ENCODE assay signal across 28 cellular contexts in genomic region chr19:54319049-54319448, GRCh38. TPM values are rescaled to one million over a fixed set of nuclear protein-coding genes. Genes with fewer than 3 reads are reported as not detected.
DNase-seq lines count a peak whose midpoint lies in the region; ATAC-seq and TF ChIP-seq lines count a peak whose summit lies in the region.
"Had no signal": no experiment of that assay in that cellular context is flagged by ENCODE, and none has a peak within 500 bp of the region (broad histone marks: within the 10 kb centered on the region; RNA-seq: fewer than 3 reads in every experiment).

No MANE protein-coding gene starts in this region.

- intact Hi-C loops in activated T-helper 1 cell treated with anti-CD3 and anti-CD28 coated beads, Interleukin-12 subunit alpha, Interleukin-12 subunit beta, Interleukin-2, Interleukin-4 antibody, amounts not matched to agents 30 ng/mL and 10 ng/mL and 1 ng/mL, durations not matched to agents 14 hours and 24 hours and 36 hours (cut with micrococcal nuclease): no loop called here
- intact Hi-C loops in CD8-positive, alpha-beta T cell (cut with DNase I, micrococcal nuclease): no loop called here
- intact Hi-C loops in cardiac septum (cut with DNase I): no loop called here

- no peaks in the 10 kb centered on the region for H3K9me3 Mint-ChIP-seq in activated T-helper 1 cell treated with anti-CD3 and anti-CD28 coated beads, Interleukin-12 subunit alpha, Interleukin-12 subunit beta, Interleukin-2, Interleukin-4 antibody, amounts not matched to agents 30 ng/mL and 10 ng/mL and 1 ng/mL, durations not matched to agents 14 hours and 24 hours and 36 hours
- H3K9me3 Mint-ChIP-seq in CD8-positive, alpha-beta T cell: no peaks in the 10 kb centered on the region
- H3K9me3 Mint-ChIP-seq: activated CD4-positive, alpha-beta memory T cell treated with anti-CD3 and anti-CD28 coated beads for 36 hours; activated T-cell treated with anti-CD3 and anti-CD28 coated beads, Interleukin-2, amount 50 U/mL, for 24 hours; CD4-positive, alpha-beta memory T cell; T-helper 1 cell treated with Interleukin-12 subunit alpha and Interleukin-12 subunit beta and Interleukin-4 antibody, amounts not matched to agents 30 μg/mL and 1 μg/mL, for 36 hours had no signal

- H3K4me3 Mint-ChIP-seq in activated T-helper 1 cell treated with anti-CD3 and anti-CD28 coated beads, Interleukin-12 subunit alpha, Interleukin-12 subunit beta, Interleukin-2, Interleukin-4 antibody, amounts not matched to agents 30 ng/mL and 10 ng/mL and 1 ng/mL, durations not matched to agents 14 hours and 24 hours and 36 hours: no peak overlapping the region
- no peak overlapping the region for H3K4me3 Mint-ChIP-seq in CD8-positive, alpha-beta T cell
- H3K4me3 Mint-ChIP-seq: activated CD4-positive, alpha-beta memory T cell treated with anti-CD3 and anti-CD28 coated beads for 36 hours; activated T-cell treated with anti-CD3 and anti-CD28 coated beads, Interleukin-2, amount 50 U/mL, for 24 hours; CD4-positive, alpha-beta memory T cell; T-helper 1 cell treated with Interleukin-12 subunit alpha and Interleukin-12 subunit beta and Interleukin-4 antibody, amounts not matched to agents 30 μg/mL and 1 μg/mL, for 36 hours had no signal

- H3K9me2 ChIP-seq in DOHH2 (replicated peaks; ENCODE audit: control insufficient read depth, low read length): no peaks in the 10 kb centered on the region

- no peak for ATAC-seq in GM21737 (IDR thresholded peaks at IDR 0.05; ENCODE audit: unreplicated experiment)
- ATAC-seq in CD8-positive, alpha-beta T cell: no peak
- ATAC-seq: sciatic nerve had no signal

- peaks cover 20% of the 10 kb centered on the region for H3K27me3 Mint-ChIP-seq in activated T-helper 1 cell treated with anti-CD3 and anti-CD28 coated beads, Interleukin-12 subunit alpha, Interleukin-12 subunit beta, Interleukin-2, Interleukin-4 antibody, amounts not matched to agents 30 ng/mL and 10 ng/mL and 1 ng/mL, durations not matched to agents 14 hours and 24 hours and 36 hours (ENCODE audit: insufficient read depth)
- peaks cover 15% of the 10 kb centered on the region for H3K27me3 Mint-ChIP-seq in CD8-positive, alpha-beta T cell (ENCODE audit: low read depth)

- H3K4me1 Mint-ChIP-seq in activated T-helper 1 cell treated with anti-CD3 and anti-CD28 coated beads, Interleukin-12 subunit alpha, Interleukin-12 subunit beta, Interleukin-2, Interleukin-4 antibody, amounts not matched to agents 30 ng/mL and 10 ng/mL and 1 ng/mL, durations not matched to agents 14 hours and 24 hours and 36 hours (ENCODE audit: low read depth): no peaks in the 10 kb centered on the region
- no peaks in the 10 kb centered on the region for H3K4me1 Mint-ChIP-seq in CD8-positive, alpha-beta T cell (ENCODE audit: low read depth)
- H3K4me1 Mint-ChIP-seq: CD4-positive, alpha-beta memory T cell had no signal

- TF ChIP-seq CTCF in DOHH2 (IDR thresholded peaks at IDR 0.05; ENCODE audit: low read depth, low read length, poor library complexity, severe bottlenecking) (no peak), osteoblast (IDR thresholded peaks at IDR 0.05; ENCODE audit: extremely low read depth, low read depth, low read length) (no peak), right atrium auricular region (IDR thresholded peaks at IDR 0.05) (no peak)
- no peak for TF ChIP-seq CTCF in CD8-positive, alpha-beta T cell (IDR thresholded peaks at IDR 0.05)

- H2AFZ ChIP-seq in osteoblast (ENCODE audit: low read length): no peak overlapping the region

- DNase-seq in NOMO-1 (lab: John Stamatoyannopoulos, UW; ENCODE audit: unreplicated experiment in 2 of 2) (peak; percentile 80 to 96), osteoblast (ENCODE audit: insufficient read length, low spot score, missing footprints) (peak; percentile 35), cardiac septum (ENCODE audit: low spot score) (no peak), right atrium auricular region (ENCODE audit: low spot score) (no peak)
- DNase-seq in activated T-helper 1 cell treated with anti-CD3 and anti-CD28 coated beads, Interleukin-12 subunit alpha, Interleukin-12 subunit beta, Interleukin-2, Interleukin-4 antibody, amounts not matched to agents 30 ng/mL and 10 ng/mL and 1 ng/mL, durations not matched to agents 14 hours and 24 hours and 36 hours (ENCODE audit: low spot score): no peak
- DNase-seq in CD8-positive, alpha-beta T cell: no peak
- DNase-seq: activated CD4-positive, alpha-beta memory T cell treated with anti-CD3 and anti-CD28 coated beads for 36 hours; activated naive CD4-positive, alpha-beta T cell treated with anti-CD3 and anti-CD28 coated beads, Interleukin-2, amount 50 U/mL, for 16 hours; activated T-cell treated with anti-CD3 and anti-CD28 coated beads, Interleukin-2, amount 50 U/mL, for 24 hours; aorta; CD4-positive, alpha-beta memory T cell; central memory CD4-positive, alpha-beta T cell; DMS153; foreskin fibroblast; GDM1; NCI-H1436; NCI-H2171; NCI-H526; SJCRH30; testis had no signal

- H3K36me3 ChIP-seq in DOHH2 (ENCODE audit: control insufficient read depth, low read length) (no peaks in the 10 kb centered on the region), osteoblast (ENCODE audit: insufficient read depth, low read length) (no peaks in the 10 kb centered on the region), right atrium auricular region (no peaks in the 10 kb centered on the region)
- no peaks in the 10 kb centered on the region for H3K36me3 ChIP-seq in CD8-positive, alpha-beta T cell (ENCODE audit: insufficient read depth, low read length)
- H3K36me3 ChIP-seq: SJCRH30 had no signal

- H3K4me1 ChIP-seq in DOHH2 (ENCODE audit: control insufficient read depth, low read length): peaks cover 7% of the 10 kb centered on the region
- no peaks in the 10 kb centered on the region for H3K4me1 ChIP-seq in osteoblast (ENCODE audit: insufficient read depth, low read length)
- H3K4me1 ChIP-seq in CD8-positive, alpha-beta T cell (ENCODE audit: insufficient read depth, low read length): no peaks in the 10 kb centered on the region
- H3K4me1 ChIP-seq in right atrium auricular region: no peaks in the 10 kb centered on the region
- H3K4me1 ChIP-seq: SJCRH30, testis had no signal

- H3K4me2 ChIP-seq in DOHH2 (ENCODE audit: low read length) (peak overlapping the region; percentile 36), osteoblast (ENCODE audit: insufficient read depth, low read length) (no peak overlapping the region)

- no peaks in the 10 kb centered on the region for H4K20me1 ChIP-seq in DOHH2 (ENCODE audit: control insufficient read depth, insufficient read depth, low read depth, low read length)
- H4K20me1 ChIP-seq in osteoblast (ENCODE audit: insufficient read depth, low read length): no peaks in the 10 kb centered on the region

- H3F3A ChIP-seq in DOHH2 (ENCODE audit: control insufficient read depth, insufficient read depth): no peaks in the 10 kb centered on the region

- no peaks in the 10 kb centered on the region for H3K9me3 ChIP-seq in DOHH2 (ENCODE audit: control insufficient read depth, insufficient read depth, low read length)
- no peaks in the 10 kb centered on the region for H3K9me3 ChIP-seq in osteoblast (ENCODE audit: low read depth, low read length)
- H3K9me3 ChIP-seq in CD8-positive, alpha-beta T cell (ENCODE audit: low read length): no peaks in the 10 kb centered on the region
- H3K9me3 ChIP-seq in right atrium auricular region: no peaks in the 10 kb centered on the region
- H3K9me3 ChIP-seq: SJCRH30, testis had no signal

- H3K4me3 ChIP-seq in DOHH2 (ENCODE audit: low read length): no peak overlapping the region
- no peak overlapping the region for H3K4me3 ChIP-seq in osteoblast (ENCODE audit: insufficient read depth, low read length)
- H3K4me3 ChIP-seq in CD8-positive, alpha-beta T cell (ENCODE audit: low read depth, low read length): no peak overlapping the region
- no peak overlapping the region for H3K4me3 ChIP-seq in right atrium auricular region
- H3K4me3 ChIP-seq: SJCRH30, testis had no signal

- no peak overlapping the region for H3K27ac ChIP-seq in DOHH2 (ENCODE audit: low read depth, low read length)
- no peak overlapping the region for H3K27ac ChIP-seq in osteoblast (ENCODE audit: low read depth, low read length)
- no peak overlapping the region for H3K27ac ChIP-seq in CD8-positive, alpha-beta T cell (ENCODE audit: low read depth, low read length)
- H3K27ac ChIP-seq in right atrium auricular region: no peak overlapping the region
- H3K27ac ChIP-seq: SJCRH30, testis, VCaP had no signal

- H3K79me2 ChIP-seq in DOHH2 (ENCODE audit: control insufficient read depth, low read length) (no peaks in the 10 kb centered on the region), osteoblast (ENCODE audit: insufficient read depth, low read length) (no peaks in the 10 kb centered on the region)

- peaks cover 28% of the 10 kb centered on the region for H3K27me3 ChIP-seq in DOHH2 (ENCODE audit: control insufficient read depth, low read length)
- H3K27me3 ChIP-seq in osteoblast (ENCODE audit: insufficient read depth, low read length): peaks cover 2% of the 10 kb centered on the region
- H3K27me3 ChIP-seq in CD8-positive, alpha-beta T cell (ENCODE audit: insufficient read depth, low read length): no peaks in the 10 kb centered on the region
- no peaks in the 10 kb centered on the region for H3K27me3 ChIP-seq in right atrium auricular region
- H3K27me3 ChIP-seq: SJCRH30, testis had no signal

- peak overlapping the region; percentile 58 for H3K27ac Mint-ChIP-seq in activated T-helper 1 cell treated with anti-CD3 and anti-CD28 coated beads, Interleukin-12 subunit alpha, Interleukin-12 subunit beta, Interleukin-2, Interleukin-4 antibody, amounts not matched to agents 30 ng/mL and 10 ng/mL and 1 ng/mL, durations not matched to agents 14 hours and 24 hours and 36 hours
- no peak overlapping the region for H3K27ac Mint-ChIP-seq in CD8-positive, alpha-beta T cell
- H3K27ac Mint-ChIP-seq: activated CD4-positive, alpha-beta memory T cell treated with anti-CD3 and anti-CD28 coated beads for 36 hours; activated T-cell treated with anti-CD3 and anti-CD28 coated beads, Interleukin-2, amount 50 U/mL, for 24 hours; T-helper 1 cell treated with Interleukin-12 subunit alpha and Interleukin-12 subunit beta and Interleukin-4 antibody, amounts not matched to agents 30 μg/mL and 1 μg/mL, for 36 hours had no signal

- no peaks in the 10 kb centered on the region for H3K36me3 Mint-ChIP-seq in activated T-helper 1 cell treated with anti-CD3 and anti-CD28 coated beads, Interleukin-12 subunit alpha, Interleukin-12 subunit beta, Interleukin-2, Interleukin-4 antibody, amounts not matched to agents 30 ng/mL and 10 ng/mL and 1 ng/mL, durations not matched to agents 14 hours and 24 hours and 36 hours (ENCODE audit: low read depth)
- no peaks in the 10 kb centered on the region for H3K36me3 Mint-ChIP-seq in CD8-positive, alpha-beta T cell
- H3K36me3 Mint-ChIP-seq: activated CD4-positive, alpha-beta memory T cell treated with anti-CD3 and anti-CD28 coated beads for 36 hours; CD4-positive, alpha-beta memory T cell had no signal

- POLR2A ChIA-PET in CD8-positive, alpha-beta T cell (lab: Charles Lee): no interaction called here

- CTCF ChIA-PET in CD8-positive, alpha-beta T cell (lab: Charles Lee): interaction anchor here (19.7 kb wide), 1 partner anchor 73 kb away, joined by 328 read pairs; no protein-coding TSS in a partner anchor

RNA-seq across cellular contexts. Expression of gene LILRA5, which starts 6.1 kb away (rescaled TPM):
- not detected in 2 replicates for total RNA-seq in activated T-helper 1 cell treated with anti-CD3 and anti-CD28 coated beads, Interleukin-12 subunit alpha, Interleukin-12 subunit beta, Interleukin-2, Interleukin-4 antibody, amounts not matched to agents 30 ng/mL and 10 ng/mL and 1 ng/mL, durations not matched to agents 14 hours and 24 hours and 36 hours
- total RNA-seq in osteoblast (0.36 TPM in 1 of 2 replicates, not detected in the other), cardiac septum (2.1 TPM), right atrium auricular region (1 to 10 TPM in 1 of 2 donors, under 1 TPM in 1; 0.93 to 3.6 TPM)
- total RNA-seq in CD8-positive, alpha-beta T cell: under 1 TPM in 1 of 2 experiments, not detected in 1; 0.44 TPM
- total RNA-seq: activated CD4-positive, alpha-beta memory T cell treated with anti-CD3 and anti-CD28 coated beads for 36 hours; epithelial cell of proximal tubule; H4; osteocyte; SJCRH30 had no signal

RNA-seq across cellular contexts. Expression of gene LILRA4, which starts 19.9 kb away (rescaled TPM):
- not detected in 2 replicates for total RNA-seq in activated T-helper 1 cell treated with anti-CD3 and anti-CD28 coated beads, Interleukin-12 subunit alpha, Interleukin-12 subunit beta, Interleukin-2, Interleukin-4 antibody, amounts not matched to agents 30 ng/mL and 10 ng/mL and 1 ng/mL, durations not matched to agents 14 hours and 24 hours and 36 hours
- total RNA-seq in osteoblast: not detected in 2 replicates
- not detected for total RNA-seq in CD8-positive, alpha-beta T cell
- not detected for total RNA-seq in cardiac septum
- not detected for total RNA-seq in right atrium auricular region
- total RNA-seq: activated CD4-positive, alpha-beta memory T cell treated with anti-CD3 and anti-CD28 coated beads for 36 hours; aorta; CD4-positive, alpha-beta memory T cell; epithelial cell of proximal tubule; H4; osteocyte; SJCRH30 had no signal

RNA-seq across cellular contexts. Expression of gene LILRB2, which starts 38.1 kb away (rescaled TPM):
- total RNA-seq in activated T-helper 1 cell treated with anti-CD3 and anti-CD28 coated beads, Interleukin-12 subunit alpha, Interleukin-12 subunit beta, Interleukin-2, Interleukin-4 antibody, amounts not matched to agents 30 ng/mL and 10 ng/mL and 1 ng/mL, durations not matched to agents 14 hours and 24 hours and 36 hours: not detected in 2 replicates
- total RNA-seq in osteoblast: not detected in 2 replicates
- under 1 TPM; 0.14 to 0.19 TPM for total RNA-seq in CD8-positive, alpha-beta T cell
- 2.8 TPM for total RNA-seq in cardiac septum
- total RNA-seq in right atrium auricular region: 1 to 10 TPM; 1.1 to 3.4 TPM
- total RNA-seq: activated CD4-positive, alpha-beta memory T cell treated with anti-CD3 and anti-CD28 coated beads for 36 hours; epithelial cell of proximal tubule; H4; osteocyte; SJCRH30 had no signal

RNA-seq across cellular contexts. Expression of gene LAIR1, which starts 45.7 kb away (rescaled TPM):
- total RNA-seq in activated T-helper 1 cell treated with anti-CD3 and anti-CD28 coated beads, Interleukin-12 subunit alpha, Interleukin-12 subunit beta, Interleukin-2, Interleukin-4 antibody, amounts not matched to agents 30 ng/mL and 10 ng/mL and 1 ng/mL, durations not matched to agents 14 hours and 24 hours and 36 hours: 9.2 and 9.4 TPM in 2 replicates
- total RNA-seq in osteoblast (0.29 and 0.36 TPM in 2 replicates), cardiac septum (5.1 TPM), right atrium auricular region (1 to 10 TPM; 4.2 to 7.8 TPM)
- 10 to 100 TPM; 15.3 TPM for total RNA-seq in CD8-positive, alpha-beta T cell
- total RNA-seq: epithelial cell of proximal tubule, osteocyte, SJCRH30 had no signal

Comparison
In these comparisons a context has a peak if more than half of its experiments do, and no peak if none do; other contexts are left out.
1. DNase-seq: peak in NOMO-1 (2 of 2) and osteoblast (single experiment); none in activated T-helper 1 cell treated with anti-CD3 and anti-CD28 coated beads, Interleukin-12 subunit alpha, Interleukin-12 subunit beta, Interleukin-2, Interleukin-4 antibody, amounts not matched to agents 30 ng/mL and 10 ng/mL and 1 ng/mL, durations not matched to agents 14 hours and 24 hours and 36 hours (single experiment), CD8-positive, alpha-beta T cell (0 of 7), cardiac septum (single experiment) and right atrium auricular region (single experiment).